1 cellular context compared by ENCODE assay signal in the genomic region with DNA sequence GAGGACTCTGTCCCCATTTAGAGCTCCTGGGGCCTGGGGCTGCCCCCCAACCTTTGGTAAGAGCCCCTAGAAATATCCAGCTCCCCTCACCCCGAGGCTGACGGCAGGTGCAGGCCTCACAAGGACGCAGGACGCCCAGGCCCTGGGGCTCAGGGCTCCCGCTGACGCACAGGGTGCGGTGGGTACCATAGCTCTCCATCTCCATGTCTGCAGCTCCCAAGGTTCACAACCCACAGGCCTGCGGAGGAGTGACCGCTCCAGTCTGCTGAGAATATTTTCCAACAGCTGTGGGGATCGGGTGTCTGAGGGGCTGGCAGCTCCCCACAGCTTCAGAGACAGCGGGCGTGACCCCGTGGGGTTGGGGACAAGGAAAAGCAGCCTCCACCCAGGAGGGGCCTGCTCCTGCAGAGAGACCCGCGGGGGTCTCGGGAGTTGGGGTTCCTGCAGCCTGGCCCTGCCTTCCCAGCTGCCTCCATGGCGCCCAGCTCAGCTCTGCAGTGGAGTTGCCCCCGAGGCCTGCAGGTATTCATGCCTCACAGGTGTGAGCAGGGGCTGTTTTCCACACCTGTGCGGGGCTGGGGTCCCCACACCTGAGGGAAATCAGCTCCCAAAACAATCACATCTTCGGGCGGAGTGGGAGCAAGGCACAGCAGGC.
TF ChIP-seq lines count a peak whose summit lies in the region.

No MANE protein-coding gene starts in this region.

TF ChIP-seq in GM23338, 12 proteins besides CTCF, POLR2A, EP300 and RAD21 (continued from another document):
- TF ChIP-seq, protein P1, sequence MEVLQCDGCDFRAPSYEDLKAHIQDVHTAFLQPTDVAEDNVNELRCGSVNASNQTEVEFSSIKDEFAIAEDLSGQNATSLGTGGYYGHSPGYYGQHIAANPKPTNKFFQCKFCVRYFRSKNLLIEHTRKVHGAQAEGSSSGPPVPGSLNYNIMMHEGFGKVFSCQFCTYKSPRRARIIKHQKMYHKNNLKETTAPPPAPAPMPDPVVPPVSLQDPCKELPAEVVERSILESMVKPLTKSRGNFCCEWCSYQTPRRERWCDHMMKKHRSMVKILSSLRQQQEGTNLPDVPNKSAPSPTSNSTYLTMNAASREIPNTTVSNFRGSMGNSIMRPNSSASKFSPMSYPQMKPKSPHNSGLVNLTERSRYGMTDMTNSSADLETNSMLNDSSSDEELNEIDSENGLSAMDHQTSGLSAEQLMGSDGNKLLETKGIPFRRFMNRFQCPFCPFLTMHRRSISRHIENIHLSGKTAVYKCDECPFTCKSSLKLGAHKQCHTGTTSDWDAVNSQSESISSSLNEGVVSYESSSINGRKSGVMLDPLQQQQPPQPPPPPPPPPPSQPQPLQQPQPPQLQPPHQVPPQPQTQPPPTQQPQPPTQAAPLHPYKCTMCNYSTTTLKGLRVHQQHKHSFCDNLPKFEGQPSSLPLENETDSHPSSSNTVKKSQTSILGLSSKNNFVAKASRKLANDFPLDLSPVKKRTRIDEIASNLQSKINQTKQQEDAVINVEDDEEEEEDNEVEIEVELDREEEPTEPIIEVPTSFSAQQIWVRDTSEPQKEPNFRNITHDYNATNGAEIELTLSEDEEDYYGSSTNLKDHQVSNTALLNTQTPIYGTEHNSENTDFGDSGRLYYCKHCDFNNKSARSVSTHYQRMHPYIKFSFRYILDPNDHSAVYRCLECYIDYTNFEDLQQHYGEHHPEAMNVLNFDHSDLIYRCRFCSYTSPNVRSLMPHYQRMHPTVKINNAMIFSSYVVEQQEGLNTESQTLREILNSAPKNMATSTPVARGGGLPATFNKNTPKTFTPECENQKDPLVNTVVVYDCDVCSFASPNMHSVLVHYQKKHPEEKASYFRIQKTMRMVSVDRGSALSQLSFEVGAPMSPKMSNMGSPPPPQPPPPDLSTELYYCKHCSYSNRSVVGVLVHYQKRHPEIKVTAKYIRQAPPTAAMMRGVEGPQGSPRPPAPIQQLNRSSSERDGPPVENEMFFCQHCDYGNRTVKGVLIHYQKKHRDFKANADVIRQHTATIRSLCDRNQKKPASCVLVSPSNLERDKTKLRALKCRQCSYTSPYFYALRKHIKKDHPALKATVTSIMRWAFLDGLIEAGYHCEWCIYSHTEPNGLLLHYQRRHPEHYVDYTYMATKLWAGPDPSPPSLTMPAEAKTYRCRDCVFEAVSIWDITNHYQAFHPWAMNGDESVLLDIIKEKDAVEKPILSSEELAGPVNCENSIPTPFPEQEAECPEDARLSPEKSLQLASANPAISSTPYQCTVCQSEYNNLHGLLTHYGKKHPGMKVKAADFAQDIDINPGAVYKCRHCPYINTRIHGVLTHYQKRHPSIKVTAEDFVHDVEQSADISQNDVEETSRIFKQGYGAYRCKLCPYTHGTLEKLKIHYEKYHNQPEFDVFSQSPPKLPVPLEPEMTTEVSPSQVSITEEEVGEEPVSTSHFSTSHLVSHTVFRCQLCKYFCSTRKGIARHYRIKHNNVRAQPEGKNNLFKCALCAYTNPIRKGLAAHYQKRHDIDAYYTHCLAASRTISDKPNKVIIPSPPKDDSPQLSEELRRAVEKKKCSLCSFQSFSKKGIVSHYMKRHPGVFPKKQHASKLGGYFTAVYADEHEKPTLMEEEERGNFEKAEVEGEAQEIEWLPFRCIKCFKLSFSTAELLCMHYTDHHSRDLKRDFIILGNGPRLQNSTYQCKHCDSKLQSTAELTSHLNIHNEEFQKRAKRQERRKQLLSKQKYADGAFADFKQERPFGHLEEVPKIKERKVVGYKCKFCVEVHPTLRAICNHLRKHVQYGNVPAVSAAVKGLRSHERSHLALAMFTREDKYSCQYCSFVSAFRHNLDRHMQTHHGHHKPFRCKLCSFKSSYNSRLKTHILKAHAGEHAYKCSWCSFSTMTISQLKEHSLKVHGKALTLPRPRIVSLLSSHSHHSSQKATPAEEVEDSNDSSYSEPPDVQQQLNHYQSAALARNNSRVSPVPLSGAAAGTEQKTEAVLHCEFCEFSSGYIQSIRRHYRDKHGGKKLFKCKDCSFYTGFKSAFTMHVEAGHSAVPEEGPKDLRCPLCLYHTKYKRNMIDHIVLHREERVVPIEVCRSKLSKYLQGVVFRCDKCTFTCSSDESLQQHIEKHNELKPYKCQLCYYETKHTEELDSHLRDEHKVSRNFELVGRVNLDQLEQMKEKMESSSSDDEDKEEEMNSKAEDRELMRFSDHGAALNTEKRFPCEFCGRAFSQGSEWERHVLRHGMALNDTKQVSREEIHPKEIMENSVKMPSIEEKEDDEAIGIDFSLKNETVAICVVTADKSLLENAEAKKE (CRISPR knock-in tag; IDR thresholded peaks at IDR 0.05) = no peak
- TF ChIP-seq CREB1 (CRISPR knock-in tag; IDR thresholded peaks at IDR 0.05; ENCODE audit: low read depth) (no peak), STAT1 (IDR thresholded peaks at IDR 0.05; ENCODE audit: unreplicated experiment) (no peak), ZNF331 (CRISPR knock-in tag; IDR thresholded peaks at IDR 0.05; ENCODE audit: low read depth) (no peak)
- TF ChIP-seq, protein P2, sequence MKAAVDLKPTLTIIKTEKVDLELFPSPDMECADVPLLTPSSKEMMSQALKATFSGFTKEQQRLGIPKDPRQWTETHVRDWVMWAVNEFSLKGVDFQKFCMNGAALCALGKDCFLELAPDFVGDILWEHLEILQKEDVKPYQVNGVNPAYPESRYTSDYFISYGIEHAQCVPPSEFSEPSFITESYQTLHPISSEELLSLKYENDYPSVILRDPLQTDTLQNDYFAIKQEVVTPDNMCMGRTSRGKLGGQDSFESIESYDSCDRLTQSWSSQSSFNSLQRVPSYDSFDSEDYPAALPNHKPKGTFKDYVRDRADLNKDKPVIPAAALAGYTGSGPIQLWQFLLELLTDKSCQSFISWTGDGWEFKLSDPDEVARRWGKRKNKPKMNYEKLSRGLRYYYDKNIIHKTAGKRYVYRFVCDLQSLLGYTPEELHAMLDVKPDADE (IDR thresholded peaks at IDR 0.05) = no peak
